In the genomic region with DNA sequence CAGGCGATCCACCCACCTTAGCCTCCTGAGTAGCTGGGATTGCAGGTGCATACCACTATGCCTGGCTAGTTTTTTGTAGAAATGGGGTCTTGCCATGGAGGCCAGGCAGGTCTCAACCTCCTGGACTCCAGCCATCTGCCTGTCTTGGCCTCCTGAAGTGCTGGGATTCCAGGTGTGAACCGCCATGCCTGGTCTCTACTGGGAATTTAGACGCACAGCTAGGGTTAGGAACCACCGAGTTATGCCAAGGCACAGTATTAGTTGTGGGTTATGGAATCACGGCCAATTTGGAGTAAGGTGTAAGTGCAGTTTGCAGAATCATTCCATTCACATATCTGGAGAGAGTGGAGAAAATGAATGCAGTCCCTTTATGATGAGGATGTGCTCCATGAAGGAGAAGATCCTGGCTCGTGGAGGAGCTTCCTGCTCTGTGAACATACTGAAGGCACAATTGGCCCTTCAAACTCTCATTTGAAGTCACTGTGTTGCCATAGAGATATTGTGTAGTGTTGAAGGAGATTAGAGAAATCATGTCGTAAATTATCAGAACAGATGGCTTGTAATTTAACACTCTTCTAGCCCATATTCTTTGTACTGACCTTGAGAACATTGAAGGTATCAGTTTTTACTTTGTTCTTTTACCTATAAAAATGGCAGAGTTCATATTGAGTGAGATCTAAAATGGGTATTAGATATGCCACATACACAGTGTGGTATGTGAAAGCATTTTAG, we compare ENCODE assay signal across 1 cellular context.
TF ChIP-seq lines count a peak whose summit lies in the region.

No MANE protein-coding gene starts in this region.

TF ChIP-seq in SK-N-SH treated with all-trans-retinoic acid at 6 μM for 48 hours, 23 proteins besides CTCF, POLR2A, EP300 and RAD21 (continued from another document):
- TF ChIP-seq ESRRG (CRISPR knock-in tag; IDR thresholded peaks at IDR 0.05) (no peak), ARNTL (CRISPR knock-in tag; IDR thresholded peaks at IDR 0.05; ENCODE audit: borderline replicate concordance, low read depth) (no peak), SNAI2 (CRISPR knock-in tag; IDR thresholded peaks at IDR 0.05) (no peak), OSR1 (CRISPR knock-in tag; IDR thresholded peaks at IDR 0.05) (no peak), ZNF565 (CRISPR knock-in tag; conservative IDR thresholded peaks at IDR 0.05; ENCODE audit: low read depth) (no peak), TCF4 (CRISPR knock-in tag; IDR thresholded peaks at IDR 0.05; ENCODE audit: borderline replicate concordance) (no peak), ZNF70 (CRISPR knock-in tag; IDR thresholded peaks at IDR 0.05) (no peak; the same call in 1 of the 2 replicates), CSDC2 (CRISPR knock-in tag; IDR thresholded peaks at IDR 0.05) (no peak)
- TF ChIP-seq, protein P1, sequence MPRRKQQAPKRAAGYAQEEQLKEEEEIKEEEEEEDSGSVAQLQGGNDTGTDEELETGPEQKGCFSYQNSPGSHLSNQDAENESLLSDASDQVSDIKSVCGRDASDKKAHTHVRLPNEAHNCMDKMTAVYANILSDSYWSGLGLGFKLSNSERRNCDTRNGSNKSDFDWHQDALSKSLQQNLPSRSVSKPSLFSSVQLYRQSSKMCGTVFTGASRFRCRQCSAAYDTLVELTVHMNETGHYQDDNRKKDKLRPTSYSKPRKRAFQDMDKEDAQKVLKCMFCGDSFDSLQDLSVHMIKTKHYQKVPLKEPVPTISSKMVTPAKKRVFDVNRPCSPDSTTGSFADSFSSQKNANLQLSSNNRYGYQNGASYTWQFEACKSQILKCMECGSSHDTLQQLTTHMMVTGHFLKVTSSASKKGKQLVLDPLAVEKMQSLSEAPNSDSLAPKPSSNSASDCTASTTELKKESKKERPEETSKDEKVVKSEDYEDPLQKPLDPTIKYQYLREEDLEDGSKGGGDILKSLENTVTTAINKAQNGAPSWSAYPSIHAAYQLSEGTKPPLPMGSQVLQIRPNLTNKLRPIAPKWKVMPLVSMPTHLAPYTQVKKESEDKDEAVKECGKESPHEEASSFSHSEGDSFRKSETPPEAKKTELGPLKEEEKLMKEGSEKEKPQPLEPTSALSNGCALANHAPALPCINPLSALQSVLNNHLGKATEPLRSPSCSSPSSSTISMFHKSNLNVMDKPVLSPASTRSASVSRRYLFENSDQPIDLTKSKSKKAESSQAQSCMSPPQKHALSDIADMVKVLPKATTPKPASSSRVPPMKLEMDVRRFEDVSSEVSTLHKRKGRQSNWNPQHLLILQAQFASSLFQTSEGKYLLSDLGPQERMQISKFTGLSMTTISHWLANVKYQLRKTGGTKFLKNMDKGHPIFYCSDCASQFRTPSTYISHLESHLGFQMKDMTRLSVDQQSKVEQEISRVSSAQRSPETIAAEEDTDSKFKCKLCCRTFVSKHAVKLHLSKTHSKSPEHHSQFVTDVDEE (CRISPR knock-in tag; IDR thresholded peaks at IDR 0.05) = no peak
- TF ChIP-seq, protein P2, sequence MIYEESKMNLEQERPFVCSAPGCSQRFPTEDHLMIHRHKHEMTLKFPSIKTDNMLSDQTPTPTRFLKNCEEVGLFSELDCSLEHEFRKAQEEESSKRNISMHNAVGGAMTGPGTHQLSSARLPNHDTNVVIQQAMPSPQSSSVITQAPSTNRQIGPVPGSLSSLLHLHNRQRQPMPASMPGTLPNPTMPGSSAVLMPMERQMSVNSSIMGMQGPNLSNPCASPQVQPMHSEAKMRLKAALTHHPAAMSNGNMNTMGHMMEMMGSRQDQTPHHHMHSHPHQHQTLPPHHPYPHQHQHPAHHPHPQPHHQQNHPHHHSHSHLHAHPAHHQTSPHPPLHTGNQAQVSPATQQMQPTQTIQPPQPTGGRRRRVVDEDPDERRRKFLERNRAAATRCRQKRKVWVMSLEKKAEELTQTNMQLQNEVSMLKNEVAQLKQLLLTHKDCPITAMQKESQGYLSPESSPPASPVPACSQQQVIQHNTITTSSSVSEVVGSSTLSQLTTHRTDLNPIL (CRISPR knock-in tag; IDR thresholded peaks at IDR 0.05; ENCODE audit: low read depth) = no peak
